ENCODE assay signal across 17 cellular contexts in the genomic region with DNA sequence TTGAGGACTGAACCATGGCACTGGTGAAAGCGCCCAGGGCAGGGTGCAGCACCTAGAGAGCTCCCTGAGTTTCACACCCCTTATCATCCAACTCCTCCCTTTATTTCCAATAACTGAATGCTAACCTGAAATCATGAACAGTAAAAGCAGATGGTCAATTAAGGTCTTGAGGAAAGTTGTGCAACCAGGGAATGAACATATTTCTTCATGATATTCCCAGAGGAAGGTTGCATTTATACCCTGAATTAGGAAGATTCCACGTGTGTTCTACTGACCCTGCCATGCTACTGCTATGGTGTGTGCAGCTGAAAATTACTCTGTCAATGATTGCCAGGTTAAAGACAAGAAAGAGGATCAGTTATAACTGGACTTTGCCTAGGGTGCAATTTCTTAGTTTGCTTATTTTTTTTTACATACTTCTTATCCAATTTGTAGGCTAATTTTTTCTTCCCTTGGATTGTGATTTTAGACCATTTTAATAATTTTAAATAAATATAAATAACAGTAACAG.
"Had no signal": no experiment of that assay in that cellular context is flagged by ENCODE, and none has a peak within 500 bp of the region (broad histone marks: within the 10 kb centered on the region; RNA-seq: fewer than 3 reads in every experiment).

No MANE protein-coding gene starts in this region.

- H3K9me3 Mint-ChIP-seq: dendritic cell treated with granulocyte-macrophage colony-stimulating factor and Interleukin-4, amounts not matched to agents 40 ng/mL and 50 ng/mL, for 4 days had no signal

- H3K4me3 Mint-ChIP-seq: dendritic cell treated with granulocyte-macrophage colony-stimulating factor and Interleukin-4, amounts not matched to agents 40 ng/mL and 50 ng/mL, for 4 days; naive thymus-derived CD4-positive, alpha-beta T cell had no signal

- DNase-seq: cerebellar nuclear complex; esophagus squamous epithelium; gastrocnemius medialis; heart right ventricle; islet precursor cell; left ventricle myocardium inferior; lower lobe of right lung; mesenchymal stem cell; naive thymus-derived CD4-positive, alpha-beta T cell; posterior cingulate gyrus; stimulated activated CD4-positive, alpha-beta T cell treated with anti-CD3 and anti-CD28 coated beads, Interleukin-2, amount 100 ng/mL, for 48 hours; stimulated activated naive CD4-positive, alpha-beta T cell treated with Interleukin-2 at 50 U/mL for 16 hours; trophoblast cell had no signal

- H3K9me3 ChIP-seq: esophagus squamous epithelium, gastrocnemius medialis, heart right ventricle, left ventricle myocardium inferior, lower lobe of right lung, neutrophil, right atrium auricular region had no signal

- H3K4me1 ChIP-seq: esophagus squamous epithelium, gastrocnemius medialis, heart right ventricle, left ventricle myocardium inferior, lower lobe of right lung, right atrium auricular region had no signal

- H3K4me1 Mint-ChIP-seq: naive thymus-derived CD4-positive, alpha-beta T cell had no signal

- H3K27me3 Mint-ChIP-seq: dendritic cell treated with granulocyte-macrophage colony-stimulating factor and Interleukin-4, amounts not matched to agents 40 ng/mL and 50 ng/mL, for 4 days; naive thymus-derived CD4-positive, alpha-beta T cell had no signal

- ATAC-seq: gastrocnemius medialis; heart right ventricle; lower lobe of right lung; naive thymus-derived CD4-positive, alpha-beta T cell had no signal

- H3K4me3 ChIP-seq: esophagus squamous epithelium, gastrocnemius medialis, heart right ventricle, left ventricle myocardium inferior, lower lobe of right lung, right atrium auricular region, smooth muscle cell had no signal

- H3K36me3 ChIP-seq: gastrocnemius medialis, lower lobe of right lung, neutrophil, right atrium auricular region had no signal
